In genomic region chr12:25131270-25131669, GRCh38 we compare ENCODE assay signal across 16 cellular contexts.
"Had no signal": no experiment of that assay in that cellular context is flagged by ENCODE, and none has a peak within 500 bp of the region (broad histone marks: within the 10 kb centered on the region; RNA-seq: fewer than 3 reads in every experiment).

No MANE protein-coding gene starts in this region.

- DNase-seq: effector memory CD4-positive, alpha-beta T cell; hypothalamus; islet precursor cell; mucosa of descending colon; right lobe of liver; stimulated activated CD4-positive, alpha-beta T cell treated with anti-CD3 and anti-CD28 coated beads, Interleukin-15, amount 100 ng/mL, for 24 hours; stimulated activated CD4-positive, alpha-beta T cell treated with anti-CD3 and anti-CD28 coated beads, Interleukin-2, amount 100 ng/mL, for 48 hours; stimulated activated naive B cell treated with anti-CD40 and anti-IgM and Interleukin-4, amounts not matched to agents 10 μg/mL and 1 μg/mL and 100 μg/mL, for 72 hours; upper lobe of right lung had no signal

- ATAC-seq: mucosa of descending colon; stimulated activated naive B cell treated with anti-CD40 and anti-IgM and Interleukin-4, amounts not matched to agents 10 μg/mL and 1 μg/mL and 100 μg/mL, for 72 hours had no signal

- H3K27ac ChIP-seq: coronary artery, neural progenitor cell, parathyroid adenoma, right lobe of liver, thoracic aorta, tibial nerve, upper lobe of right lung, vagina had no signal

- FAIRE-seq: endothelial cell of umbilical vein had no signal
